8 cellular contexts compared by ENCODE assay signal in the genomic region with DNA sequence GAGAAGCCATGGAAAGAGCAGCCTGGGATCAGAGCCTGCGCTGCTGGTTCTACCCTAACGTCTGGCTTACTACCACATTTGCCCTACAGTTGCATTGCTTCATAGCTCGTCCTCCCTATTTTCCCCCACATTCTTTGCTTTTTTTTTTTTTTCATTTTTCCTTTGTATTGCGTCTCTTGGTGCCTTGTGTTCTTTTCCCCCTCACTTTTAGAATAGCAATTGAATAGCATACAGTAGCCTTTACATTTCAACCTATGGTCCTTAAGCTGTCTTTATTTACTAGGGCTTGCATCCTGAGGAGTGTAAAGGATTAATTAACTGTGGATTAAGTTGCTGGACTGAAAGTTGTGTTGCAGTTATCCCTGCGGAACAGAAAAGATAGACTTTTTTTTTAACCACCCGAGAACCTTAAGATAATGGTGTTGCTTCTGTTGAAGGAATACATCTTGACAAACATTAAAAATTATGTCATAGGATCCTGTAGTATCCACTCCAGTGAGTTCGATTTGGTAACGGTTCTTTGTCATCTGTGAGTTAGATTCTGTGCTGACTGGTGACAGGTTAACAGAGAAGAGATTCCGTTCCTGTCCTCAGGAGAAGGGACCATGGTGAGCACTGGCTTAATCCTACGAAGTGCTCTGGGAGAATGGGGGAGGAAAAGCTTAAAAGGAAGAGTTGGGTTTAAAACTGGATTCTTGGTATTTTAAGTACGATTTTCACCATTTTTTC.
DNase-seq lines count a peak whose midpoint lies in the region; ATAC-seq and TF ChIP-seq lines count a peak whose summit lies in the region.

No MANE protein-coding gene starts in this region.

- POLR2A ChIA-PET in HEK293T (lab: Yijun Ruan, JAX): interaction anchor here (0.9 to 1.3 kb wide), 6 partner anchors 11 to 272 kb away, joined by 3 to 7 read pairs (median 4); no protein-coding TSS in a partner anchor
- POLR2A ChIA-PET in Panc1 (lab: Charles Lee): interaction anchor here (0.6 to 0.7 kb wide), 2 partner anchors 420 to 1995 kb away, joined by 3 to 4 read pairs; no protein-coding TSS in a partner anchor
- POLR2A ChIA-PET in GM10248 (lab: Yijun Ruan, JAX): no interaction called here

- peak overlapping the region; percentile 74 for H3K4me2 ChIP-seq in neuronal stem cell (ENCODE audit: insufficient read depth, low read length, poor library complexity, severe bottlenecking)

- no peak overlapping the region for H2AK5ac ChIP-seq in neuronal stem cell (ENCODE audit: low read depth, low read length)

- no CpG with 5 or more reads among the region's 11 CpGs for WGBS in neuronal stem cell (ENCODE audit: extremely low coverage in 2 of 2, insufficient read length in 2 of 2, insufficient replicate concordance in 1 of 2), 2 donors

- no peaks in the 10 kb centered on the region for H3K79me1 ChIP-seq in neuronal stem cell (ENCODE audit: low read depth, low read length)

- H3K4me1 ChIP-seq in Panc1 (ENCODE audit: control insufficient read depth, insufficient read depth, low read length) (peaks cover 26% of the 10 kb centered on the region), neuronal stem cell (ENCODE audit: control insufficient read depth in 2 of 2, insufficient read depth in 1 of 2, low read depth in 1 of 2, low read length in 2 of 2) (peaks cover 1 to 14% of the 10 kb centered on the region in 2 donors)

- peak overlapping the region; percentile 47 for H3K14ac ChIP-seq in neuronal stem cell (ENCODE audit: low read length)

- intact Hi-C loops in Panc1 (cut with micrococcal nuclease; ENCODE audit: unreplicated experiment): no loop called here

- TF ChIP-seq CTCF in AG10803 (conservative IDR thresholded peaks at IDR 0.05; ENCODE audit: low read length): no peak
- no peak for TF ChIP-seq CTCF in Panc1 (IDR thresholded peaks at IDR 0.05)
- TF ChIP-seq CTCF in epithelial cell of esophagus (IDR thresholded peaks at IDR 0.05; ENCODE audit: insufficient read depth, low read depth, low read length, missing control alignments): no peak
- no peak for TF ChIP-seq CTCF in GM10248 (IDR thresholded peaks at IDR 0.05; ENCODE audit: control extremely low read depth, extremely low read depth, low read depth, missing control alignments)

- H3K4ac ChIP-seq in neuronal stem cell (ENCODE audit: low read length): no peak overlapping the region

- in situ Hi-C loops in Panc1 (cut with HindIII; ENCODE audit: low pct_unique_long_range_greater_than_20kb, low sequenced_read_pairs): no loop called here

- ATAC-seq in Panc1: no peak
- ATAC-seq in GM18498 (IDR thresholded peaks at IDR 0.05; ENCODE audit: unreplicated experiment): no peak
- no peak for ATAC-seq in HG02885 (IDR thresholded peaks at IDR 0.05; ENCODE audit: poor library complexity, unreplicated experiment)

- H3K27ac ChIP-seq in Panc1 (ENCODE audit: low read length) (peak overlapping the region; percentile 97), neuronal stem cell (replicated peaks; ENCODE audit: low read length) (peak overlapping the region; percentile 99)

- H4K8ac ChIP-seq in neuronal stem cell (ENCODE audit: low read depth, low read length): no peak overlapping the region

- DNase-seq in AG10803 (ENCODE audit: low read depth): peak; percentile 90
- DNase-seq in HEK293T (ENCODE audit: extremely low spot score): no peak
- DNase-seq in Panc1 (ENCODE audit: low read depth, low spot score): no peak
- peak; percentile 6 for DNase-seq in epithelial cell of esophagus (ENCODE audit: low read depth)
- no peak for DNase-seq in neuronal stem cell (ENCODE audit: low spot score)
- DNase-seq in GM10248 (ENCODE audit: extremely low spot score): no peak

- H3K9me3 ChIP-seq in Panc1 (ENCODE audit: control insufficient read depth, insufficient read depth, low read depth, low read length): peaks cover 2% of the 10 kb centered on the region; the same call in 1 of the 2 replicates
- H3K9me3 ChIP-seq in neuronal stem cell (replicated peaks in 1 of 2; ENCODE audit: control insufficient read depth in 2 of 2, insufficient read depth in 1 of 2, low read depth in 1 of 2, low read length in 2 of 2): no peaks in the 10 kb centered on the region

- peak overlapping the region; percentile 77 for H2BK5ac ChIP-seq in neuronal stem cell (ENCODE audit: low read length)

- H2AFZ ChIP-seq in neuronal stem cell (ENCODE audit: low read length): peak overlapping the region; percentile 100

- no peak overlapping the region for H4K91ac ChIP-seq in neuronal stem cell (ENCODE audit: low read depth, low read length, poor library complexity)

- peak overlapping the region; percentile 40 for H2BK15ac ChIP-seq in neuronal stem cell (ENCODE audit: low read length)

- H3K4me3 ChIP-seq in AG10803 (ENCODE audit: low read length): peak overlapping the region; percentile 61
- peak overlapping the region; percentile 68 to 71 for H3K4me3 ChIP-seq in Panc1 (ENCODE audit: low read depth in 2 of 2, low read length in 2 of 2)
- H3K4me3 ChIP-seq in epithelial cell of esophagus (ENCODE audit: low read length): peak overlapping the region; percentile 70
- H3K4me3 ChIP-seq in neuronal stem cell (ENCODE audit: low read length in 2 of 2): peak overlapping the region; percentile 78 to 90

- peak overlapping the region; percentile 98 for H3K18ac ChIP-seq in neuronal stem cell (ENCODE audit: low read length)

- BruUV-seq in Panc1 (replicated peaks; lab: Mats Ljungman, UMichigan): TSS peak; percentile 70

- H3K9ac ChIP-seq in neuronal stem cell (ENCODE audit: low read depth, low read length, poor library complexity): no peak overlapping the region

- H2BK12ac ChIP-seq in neuronal stem cell (ENCODE audit: low read length): no peak overlapping the region

- H3K27me3 ChIP-seq in Panc1 (ENCODE audit: control insufficient read depth, insufficient read depth, low read length): no peaks in the 10 kb centered on the region
- H3K27me3 ChIP-seq in neuronal stem cell (ENCODE audit: control insufficient read depth in 3 of 3, insufficient read depth in 3 of 3, low read depth in 1 of 3, low read length in 3 of 3): no peaks in the 10 kb centered on the region

- no peak overlapping the region for H2BK120ac ChIP-seq in neuronal stem cell (ENCODE audit: low read depth, low read length)

- H3K36me3 ChIP-seq in Panc1 (ENCODE audit: control insufficient read depth, insufficient read depth, low read length) (no peaks in the 10 kb centered on the region), neuronal stem cell (replicated peaks in 1 of 2; ENCODE audit: control insufficient read depth in 2 of 2, insufficient read depth in 2 of 2, low read length in 2 of 2) (no peaks in the 10 kb centered on the region)

- CTCF ChIA-PET in HEK293T (lab: Yijun Ruan, JAX) (interaction anchor here (0.7 kb wide), 1 partner anchor 1988 kb away, joined by 4 read pairs; no protein-coding TSS in a partner anchor), Panc1 (lab: Charles Lee) (interaction anchor here (0.5 to 0.7 kb wide), 4 partner anchors 9 to 563 kb away, joined by 3 to 5 read pairs (median 4); no protein-coding TSS in a partner anchor), GM10248 (lab: Yijun Ruan, JAX) (interaction anchor here (1.3 kb wide), 1 partner anchor 10 kb away, joined by 4 read pairs; no protein-coding TSS in a partner anchor)

- H3K23ac ChIP-seq in neuronal stem cell (ENCODE audit: low read depth, low read length, poor library complexity): peak overlapping the region; percentile 94

TF ChIP-seq in HEK293T, 16 proteins besides CTCF, POLR2A, EP300 and RAD21:
- TF ChIP-seq ZNF384 (IDR thresholded peaks at IDR 0.05) (0 out of 2 replicates have a peak, but pooled peaks have one; percentile 59), FOXA1 (IDR thresholded peaks at IDR 0.05) (no peak), TARDBP (IDR thresholded peaks at IDR 0.05) (no peak), FOXK2 (IDR thresholded peaks at IDR 0.05) (no peak)

Comparison
In these comparisons a context has a peak if more than half of its experiments do, and no peak if none do; other contexts are left out.
1. DNase-seq: peak in AG10803 (single experiment) and epithelial cell of esophagus (single experiment); none in HEK293T (single experiment), Panc1 (single experiment), neuronal stem cell (single experiment) and GM10248 (single experiment).
2. Peak in every context shown above with its lines, with median percentiles within 50 percentile points of each other: H3K4me3 ChIP-seq.